ENCODE assay signal across 1 cellular context in the genomic region with DNA sequence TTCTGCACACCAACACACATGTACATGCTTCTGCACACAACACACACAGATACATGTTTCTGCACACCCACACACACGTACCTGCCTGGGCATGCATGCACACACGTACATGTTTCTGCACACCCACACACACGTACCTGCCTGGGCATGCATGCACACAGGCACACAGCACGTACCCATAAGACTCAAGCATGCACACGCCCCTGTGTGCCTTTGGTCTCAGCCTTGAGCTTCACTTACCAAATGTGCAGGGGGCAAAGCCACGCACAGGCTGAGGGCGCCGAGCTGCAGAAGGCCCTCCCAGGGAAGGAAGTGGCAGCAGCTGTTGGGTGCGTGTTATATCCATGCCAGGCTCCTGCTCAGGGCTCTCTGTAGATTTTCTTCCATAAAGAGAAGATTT.
TF ChIP-seq lines count a peak whose summit lies in the region.

No MANE protein-coding gene starts in this region.

TF ChIP-seq in IMR-90, 13 proteins besides CTCF, POLR2A, EP300 and RAD21:
- no peak for TF ChIP-seq MAZ (IDR thresholded peaks at IDR 0.05; ENCODE audit: borderline replicate concordance, low read depth, low read length)
- no peak for TF ChIP-seq FOS (IDR thresholded peaks at IDR 0.05; ENCODE audit: low read depth, low read length)
- TF ChIP-seq MXI1 (IDR thresholded peaks at IDR 0.05; ENCODE audit: borderline replicate concordance, low read depth, low read length) = no peak
- TF ChIP-seq MAFK (IDR thresholded peaks at IDR 0.05; ENCODE audit: low read depth, low read length) = no peak
- no peak for TF ChIP-seq NFE2L2 (IDR thresholded peaks at IDR 0.05; ENCODE audit: low read depth, low read length)
- TF ChIP-seq, protein P1, sequence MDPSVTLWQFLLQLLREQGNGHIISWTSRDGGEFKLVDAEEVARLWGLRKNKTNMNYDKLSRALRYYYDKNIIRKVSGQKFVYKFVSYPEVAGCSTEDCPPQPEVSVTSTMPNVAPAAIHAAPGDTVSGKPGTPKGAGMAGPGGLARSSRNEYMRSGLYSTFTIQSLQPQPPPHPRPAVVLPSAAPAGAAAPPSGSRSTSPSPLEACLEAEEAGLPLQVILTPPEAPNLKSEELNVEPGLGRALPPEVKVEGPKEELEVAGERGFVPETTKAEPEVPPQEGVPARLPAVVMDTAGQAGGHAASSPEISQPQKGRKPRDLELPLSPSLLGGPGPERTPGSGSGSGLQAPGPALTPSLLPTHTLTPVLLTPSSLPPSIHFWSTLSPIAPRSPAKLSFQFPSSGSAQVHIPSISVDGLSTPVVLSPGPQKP (IDR thresholded peaks at IDR 0.05; ENCODE audit: borderline replicate concordance, low read depth, low read length) = no peak
- TF ChIP-seq CEBPB (IDR thresholded peaks at IDR 0.05; ENCODE audit: low read depth, low read length) = no peak
- TF ChIP-seq, protein P2, sequence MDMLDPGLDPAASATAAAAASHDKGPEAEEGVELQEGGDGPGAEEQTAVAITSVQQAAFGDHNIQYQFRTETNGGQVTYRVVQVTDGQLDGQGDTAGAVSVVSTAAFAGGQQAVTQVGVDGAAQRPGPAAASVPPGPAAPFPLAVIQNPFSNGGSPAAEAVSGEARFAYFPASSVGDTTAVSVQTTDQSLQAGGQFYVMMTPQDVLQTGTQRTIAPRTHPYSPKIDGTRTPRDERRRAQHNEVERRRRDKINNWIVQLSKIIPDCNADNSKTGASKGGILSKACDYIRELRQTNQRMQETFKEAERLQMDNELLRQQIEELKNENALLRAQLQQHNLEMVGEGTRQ (IDR thresholded peaks at IDR 0.05; ENCODE audit: low read depth, low read length) = no peak
- TF ChIP-seq SMC3 (IDR thresholded peaks at IDR 0.05; ENCODE audit: low read depth, low read length) = no peak
